9 cellular contexts compared by ENCODE assay signal in genomic region chr1:116666747-116667576, GRCh38.
DNase-seq lines count a peak whose midpoint lies in the region; FAIRE-seq and TF ChIP-seq lines count a peak whose summit lies in the region.
"Had no signal": no experiment of that assay in that cellular context is flagged by ENCODE, and none has a peak within 500 bp of the region (broad histone marks: within the 10 kb centered on the region; RNA-seq: fewer than 3 reads in every experiment).

No MANE protein-coding gene starts in this region.

- no peaks in the 10 kb centered on the region for H3K4me1 ChIP-seq in endocrine pancreas (ENCODE audit: control insufficient read depth, insufficient read depth, low read length)
- peaks cover 6 to 11% of the 10 kb centered on the region in 2 donors for H3K4me1 ChIP-seq in muscle layer of duodenum (ENCODE audit: control insufficient read depth in 1 of 2, insufficient read depth in 2 of 2, low read length in 2 of 2)

- H3K36me3 ChIP-seq in endocrine pancreas (ENCODE audit: control insufficient read depth, insufficient read depth, low read length) (no peaks in the 10 kb centered on the region), muscle layer of duodenum (ENCODE audit: control insufficient read depth in 1 of 2, insufficient read depth in 2 of 2, low read length in 2 of 2) (no peaks in the 10 kb centered on the region)

- POLR2A ChIA-PET in RWPE1 (lab: Yijun Ruan, JAX; ENCODE audit: low non-redundant PET), result no interaction called here

- peak overlapping the region; percentile 81 for H3K27ac ChIP-seq in RWPE1
- no peak overlapping the region for H3K27ac ChIP-seq in muscle layer of duodenum (ENCODE audit: low read length)

- CTCF ChIA-PET in RWPE1 (lab: Yijun Ruan, JAX), result interaction anchor here (1.4 kb wide), 1 partner anchor 462 kb away, joined by 3 read pairs; no protein-coding TSS in a partner anchor

- TF ChIP-seq CTCF in RWPE1 (conservative IDR thresholded peaks at IDR 0.05; ENCODE audit: low read depth), result no peak

- H3K9me3 ChIP-seq in endocrine pancreas (ENCODE audit: control insufficient read depth, low read length), result no peaks in the 10 kb centered on the region
- H3K9me3 ChIP-seq in muscle layer of duodenum (ENCODE audit: control insufficient read depth in 1 of 2, low read length in 2 of 2), result no peaks in the 10 kb centered on the region

- FAIRE-seq in GM19239 (lab: Jason Lieb, UNC), result no peak
- FAIRE-seq: colon had no signal

- H3K9ac ChIP-seq in endocrine pancreas (ENCODE audit: control insufficient read depth, insufficient read depth, low read length), result peak overlapping the region; percentile 45

- H3K4me3 ChIP-seq in endocrine pancreas (ENCODE audit: control insufficient read depth, insufficient read depth, low read length) (peak overlapping the region; percentile 54), muscle layer of duodenum (ENCODE audit: low read depth in 1 of 2, low read length in 2 of 2) (peak overlapping the region; percentile 65 to 79)

- peak; percentile 20 for DNase-seq in stimulated activated CD4-positive, alpha-beta T cell treated with anti-CD3 and anti-CD28 coated beads, Interleukin-15, amount 100 ng/mL, for 24 hours
- no peak for DNase-seq in stimulated activated CD4-positive, alpha-beta T cell treated with anti-CD3 and anti-CD28 coated beads, Interleukin-2, amount 100 ng/mL, for 48 hours
- DNase-seq in RWPE1 (ENCODE audit: low spot score), result peak; percentile 36
- DNase-seq in NCI-H2196 (lab: John Stamatoyannopoulos, UW; ENCODE audit: unreplicated experiment), result no peak
- no peak for DNase-seq in HUDEP-2 (lab: John Stamatoyannopoulos, UW; ENCODE audit: unreplicated experiment in 76 of 76)
- no peak for DNase-seq in GM19239 (ENCODE audit: insufficient read length, low spot score)

- no peaks in the 10 kb centered on the region for H3K27me3 ChIP-seq in endocrine pancreas (ENCODE audit: control insufficient read depth, insufficient read depth, low read length)
- H3K27me3 ChIP-seq in muscle layer of duodenum (ENCODE audit: low read depth, low read length), result no peaks in the 10 kb centered on the region

Comparison
In these comparisons a context has a peak if more than half of its experiments do, and no peak if none do; other contexts are left out.
1. DNase-seq: peak in stimulated activated CD4-positive, alpha-beta T cell treated with anti-CD3 and anti-CD28 coated beads, Interleukin-15, amount 100 ng/mL, for 24 hours (single experiment) and RWPE1 (single experiment); none in stimulated activated CD4-positive, alpha-beta T cell treated with anti-CD3 and anti-CD28 coated beads, Interleukin-2, amount 100 ng/mL, for 48 hours (0 of 2), NCI-H2196 (single experiment), HUDEP-2 (0 of 76) and GM19239 (single experiment).